8 cellular contexts compared by ENCODE assay signal in the genomic region with DNA sequence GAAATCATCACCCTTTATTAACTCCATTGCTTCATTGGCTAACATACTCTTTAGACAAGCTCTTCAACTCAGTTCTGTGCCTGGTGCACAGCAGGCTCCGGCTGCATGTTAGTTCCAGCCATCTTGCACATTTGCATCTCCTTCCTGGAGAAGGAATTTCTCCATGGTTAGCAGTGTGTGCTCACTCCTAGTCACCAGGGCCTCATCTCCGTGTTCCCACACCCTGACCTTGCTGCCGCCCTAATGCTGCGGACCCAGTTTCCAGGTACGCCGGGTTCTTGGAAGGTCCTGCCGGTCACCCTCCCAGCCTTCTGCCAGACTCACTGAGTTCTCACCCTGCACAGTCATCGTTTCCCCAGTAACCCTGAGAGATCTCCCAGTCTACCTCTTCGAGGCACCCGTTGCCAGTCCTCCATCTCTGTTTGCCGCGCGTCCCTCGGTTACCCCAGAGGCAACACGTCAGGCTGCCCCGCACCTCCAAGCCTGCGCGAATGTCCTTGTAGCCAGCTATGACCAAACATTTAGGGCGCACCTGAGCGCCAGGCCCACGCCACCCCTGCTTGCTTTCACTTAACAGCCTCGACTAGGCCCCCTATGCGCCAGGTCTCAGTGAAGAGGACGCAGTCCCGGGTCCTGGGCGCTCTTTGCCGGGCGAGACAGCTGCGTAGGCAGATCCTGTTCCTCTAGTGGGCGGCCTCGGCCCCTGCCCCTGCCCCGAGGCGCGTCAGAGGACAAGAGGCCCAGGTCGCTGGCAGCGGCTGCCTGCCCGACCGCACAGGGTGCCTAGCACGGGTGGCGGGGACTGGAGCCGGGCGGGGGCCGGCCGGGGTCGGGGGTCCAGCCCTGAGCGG. TPM values are rescaled to one million over a fixed set of nuclear protein-coding genes. Genes with fewer than 3 reads are reported as not detected.
DNase-seq lines count a peak whose midpoint lies in the region; ATAC-seq and TF ChIP-seq lines count a peak whose summit lies in the region.

No MANE protein-coding gene starts in this region.

- H3K4me1 ChIP-seq in osteoblast (ENCODE audit: insufficient read depth, low read length) (peaks cover 25% of the 10 kb centered on the region), thyroid gland (peaks cover 25 to 43% of the 10 kb centered on the region in 2 donors)

- H3K36me3 Mint-ChIP-seq in activated naive CD4-positive, alpha-beta T cell treated with anti-CD3 and anti-CD28 coated beads, Interleukin-2, amount 10 ng/mL, durations not matched to agents 7 days and 5 days: peaks cover 30% of the 10 kb centered on the region

- peak overlapping the region; percentile 85 for H3K4me2 ChIP-seq in osteoblast (ENCODE audit: insufficient read depth, low read length)

- no peaks in the 10 kb centered on the region for H3K27me3 Mint-ChIP-seq in activated naive CD4-positive, alpha-beta T cell treated with anti-CD3 and anti-CD28 coated beads, Interleukin-2, amount 10 ng/mL, durations not matched to agents 7 days and 5 days

- H3K36me3 ChIP-seq in osteoblast (ENCODE audit: insufficient read depth, low read length) (no peaks in the 10 kb centered on the region), thyroid gland (no peaks in the 10 kb centered on the region)

- no peaks in the 10 kb centered on the region for H3K27me3 ChIP-seq in osteoblast (ENCODE audit: insufficient read depth, low read length)
- no peaks in the 10 kb centered on the region for H3K27me3 ChIP-seq in thyroid gland

- peaks cover 33% of the 10 kb centered on the region for H4K20me1 ChIP-seq in osteoblast (ENCODE audit: insufficient read depth, low read length)

- TF ChIP-seq CTCF in osteoblast (IDR thresholded peaks at IDR 0.05; ENCODE audit: extremely low read depth, low read depth, low read length) (no peak), thyroid gland (IDR thresholded peaks at IDR 0.05) (no peak)

- peak overlapping the region; percentile 96 for H3K27ac Mint-ChIP-seq in activated naive CD4-positive, alpha-beta T cell treated with anti-CD3 and anti-CD28 coated beads, Interleukin-2, amount 10 ng/mL, durations not matched to agents 7 days and 5 days

- intact Hi-C loops in head of caudate nucleus (cut with DNase I) (loop anchor here (5.0 kb wide), 3 partner anchors 35 to 115 kb away; partner anchors contain the start of gene WDR73), thyroid gland (cut with DNase I) (loop anchor here (10.0 kb wide), 2 partner anchors 93 to 153 kb away; partner anchors contain the start of genes NMB and WDR73)

- H3K4me3 ChIP-seq in osteoblast (ENCODE audit: insufficient read depth, low read length) (peak overlapping the region; percentile 84), thyroid gland (replicated peaks in 1 of 3) (peak overlapping the region; percentile 46 to 97 (median 75))

- peak; percentile 41 for ATAC-seq in GM21423 (IDR thresholded peaks at IDR 0.05; ENCODE audit: unreplicated experiment)

- DNase-seq in DMS79 (lab: John Stamatoyannopoulos, UW) (peak; percentile 27), HUDEP-2 (lab: John Stamatoyannopoulos, UW; ENCODE audit: unreplicated experiment in 76 of 76) (peak in 65 of 76 experiments; percentile 9 to 98 (median 58)), SK-N-DZ (ENCODE audit: low spot score) (peak; percentile 74), head of caudate nucleus (peak in 38 of 42 donors; percentile 34 to 84 (median 68)), osteoblast (ENCODE audit: insufficient read length, low spot score, missing footprints) (peak; percentile 91), thyroid gland (peak; percentile 73 to 77)
- peak; percentile 81 for DNase-seq in activated naive CD4-positive, alpha-beta T cell treated with anti-CD3 and anti-CD28 coated beads, Interleukin-2, amount 10 ng/mL, durations not matched to agents 7 days and 5 days

- H3K9me3 ChIP-seq in osteoblast (ENCODE audit: low read depth, low read length) (no peaks in the 10 kb centered on the region), thyroid gland (no peaks in the 10 kb centered on the region)

- peaks cover 56% of the 10 kb centered on the region for H3K79me2 ChIP-seq in osteoblast (ENCODE audit: insufficient read depth, low read length)

- WGBS in thyroid gland, 2 donors: 0 to 2% methylated on average over 18 to 20 of the region's 46 CpGs

- peak overlapping the region; percentile 85 for H3K4me3 Mint-ChIP-seq in activated naive CD4-positive, alpha-beta T cell treated with anti-CD3 and anti-CD28 coated beads, Interleukin-2, amount 10 ng/mL, durations not matched to agents 7 days and 5 days

- peak; percentile 7 to 64 for TF ChIP-seq POLR2A in thyroid gland (IDR thresholded peaks at IDR 0.05)

- no peaks in the 10 kb centered on the region for H3K9me3 Mint-ChIP-seq in activated naive CD4-positive, alpha-beta T cell treated with anti-CD3 and anti-CD28 coated beads, Interleukin-2, amount 10 ng/mL, durations not matched to agents 7 days and 5 days

- peak overlapping the region; percentile 96 for H2AFZ ChIP-seq in osteoblast (ENCODE audit: low read length)

- peaks cover 57% of the 10 kb centered on the region for H3K4me1 Mint-ChIP-seq in activated naive CD4-positive, alpha-beta T cell treated with anti-CD3 and anti-CD28 coated beads, Interleukin-2, amount 10 ng/mL, durations not matched to agents 7 days and 5 days

- CTCF ChIA-PET in activated naive CD4-positive, alpha-beta T cell treated with anti-CD3 and anti-CD28 coated beads, Interleukin-2, amount 10 ng/mL, durations not matched to agents 7 days and 5 days (lab: Charles Lee): interaction anchor here (0.7 to 1.5 kb wide), 5 partner anchors 10 to 34 kb away, joined by 3 to 8 read pairs (median 5); partner anchors contain the start of gene SEC11A

- H3K27ac ChIP-seq in osteoblast (ENCODE audit: low read depth, low read length): peak overlapping the region; percentile 97
- H3K27ac ChIP-seq in thyroid gland: peak overlapping the region; percentile 98 to 100 (median 99)

RNA-seq across cellular contexts. Expression of gene ZNF592, which starts 0.7 kb away (rescaled TPM):
- 8.3 and 8.5 TPM in 2 replicates for polyA plus RNA-seq in SK-N-DZ (2014; cell fraction: cytosol; rRNA removed)
- polyA plus RNA-seq in SK-N-DZ (2014; cell fraction: nucleus; rRNA removed): 7.3 and 12.6 TPM in 2 replicates
- total RNA-seq in osteoblast (11.2 and 12.4 TPM in 2 replicates), thyroid gland (10 to 100 TPM; 18.3 to 28.0 (median 21.2) TPM)

RNA-seq across cellular contexts. Expression of gene SEC11A, which starts 31.7 kb away (rescaled TPM):
- 356 and 384 TPM in 2 replicates for polyA plus RNA-seq in SK-N-DZ (2014; cell fraction: cytosol; rRNA removed)
- 132 and 178 TPM in 2 replicates for polyA plus RNA-seq in SK-N-DZ (2014; cell fraction: nucleus; rRNA removed)
- total RNA-seq in osteoblast: 200 and 202 TPM in 2 replicates
- total RNA-seq in thyroid gland: 100 to 1,000 TPM; 170 to 304 (median 182) TPM

Comparison
In these comparisons a context has a peak if more than half of its experiments do, and no peak if none do; other contexts are left out.
1. Peak in every context shown above with its lines: DNase-seq, ATAC-seq, H3K4me3 ChIP-seq and H3K27ac ChIP-seq.
2. DNase-seq: peak in every context shown above with its lines; median percentile 91 in osteoblast; 81 in activated naive CD4-positive, alpha-beta T cell treated with anti-CD3 and anti-CD28 coated beads, Interleukin-2, amount 10 ng/mL, durations not matched to agents 7 days and 5 days; 75 in thyroid gland; 74 in SK-N-DZ; 68 in head of caudate nucleus; 58 in HUDEP-2; 27 in DMS79.